ENCODE assay signal across 7 cellular contexts in the genomic region with DNA sequence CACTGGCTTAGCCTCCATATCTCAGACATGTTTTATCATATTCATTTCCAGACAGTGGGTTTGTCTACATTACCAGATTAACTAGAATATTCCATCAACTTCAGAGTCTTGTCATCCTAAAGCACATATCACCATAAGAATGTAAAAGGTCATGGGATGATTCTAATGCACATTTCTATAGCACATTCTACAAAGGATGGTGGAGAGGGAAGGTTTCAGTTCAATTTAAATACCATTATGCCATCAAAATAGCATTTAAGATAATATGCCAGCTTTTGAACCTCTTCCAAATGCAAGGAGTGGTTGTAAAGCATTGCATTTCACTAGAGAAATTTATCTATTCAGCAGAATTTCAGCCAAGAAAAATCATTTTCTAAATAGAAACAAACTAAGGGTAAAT.
"Had no signal": no experiment of that assay in that cellular context is flagged by ENCODE, and none has a peak within 500 bp of the region (broad histone marks: within the 10 kb centered on the region; RNA-seq: fewer than 3 reads in every experiment).

No MANE protein-coding gene starts in this region.

- H3K36me3 ChIP-seq: HAP-1 had no signal

- H3K4me3 ChIP-seq: GM23248, HAP-1 had no signal

- H3K36me3 Mint-ChIP-seq: IgD-negative memory B cell had no signal

- H3K27me3 Mint-ChIP-seq: IgD-negative memory B cell had no signal

- H3K4me3 Mint-ChIP-seq: HFFc6, IgD-negative memory B cell had no signal

- DNase-seq: GOT3, H7, HFFc6 had no signal

- H2AFZ ChIP-seq: GM23248 had no signal

- H3K4me1 ChIP-seq: HAP-1 had no signal

- H3K27ac ChIP-seq: GM23248, HL-60 had no signal

- H3K9ac ChIP-seq: GM23248 had no signal

- H3K27ac Mint-ChIP-seq: HFFc6, IgD-negative memory B cell had no signal
